ENCODE assay signal across 16 cellular contexts in genomic region chr9:123262338-123262737, GRCh38.
"Had no signal": no experiment of that assay in that cellular context is flagged by ENCODE, and none has a peak within 500 bp of the region (broad histone marks: within the 10 kb centered on the region; RNA-seq: fewer than 3 reads in every experiment).

No MANE protein-coding gene starts in this region.

- H3K27me3 ChIP-seq: adrenal gland, dorsolateral prefrontal cortex, thyroid gland had no signal

- ATAC-seq: mucosa of descending colon; naive thymus-derived CD8-positive, alpha-beta T cell; stimulated activated memory B cell treated with anti-CD40 and anti-IgM and Interleukin-4, amounts not matched to agents 10 μg/mL and 1 μg/mL and 100 μg/mL, for 72 hours had no signal

- H3K27ac ChIP-seq: adrenal gland, dorsolateral prefrontal cortex, left ventricle myocardium inferior, thyroid gland had no signal

- DNase-seq: activated CD4-positive, alpha-beta T cell treated with anti-CD3 and anti-CD28 coated beads for 1 hour; activated CD4-positive, alpha-beta T cell treated with anti-CD3 and anti-CD28 coated beads, Interleukin-2, amount 50 U/mL, for 4 hours; activated effector memory CD4-positive, alpha-beta T cell treated with anti-CD3 and anti-CD28 coated beads, Interleukin-2, amount 50 U/mL, for 16 hours; activated T-cell treated with anti-CD3 and anti-CD28 coated beads, Interleukin-2, amount 50 U/mL, for 1 hour; adrenal gland; dorsolateral prefrontal cortex; erythroblast; left ventricle myocardium inferior; mucosa of descending colon; naive thymus-derived CD8-positive, alpha-beta T cell; posterior cingulate gyrus; stimulated activated CD4-positive, alpha-beta T cell treated with anti-CD3 and anti-CD28 coated beads, Interleukin-2, amount 100 ng/mL, for 48 hours; T-helper 9 cell; thyroid gland had no signal

- H3K4me3 ChIP-seq: adrenal gland, dorsolateral prefrontal cortex, left ventricle myocardium inferior, mucosa of descending colon, thyroid gland had no signal

- H3K36me3 ChIP-seq: adrenal gland, left ventricle myocardium inferior, thyroid gland had no signal

- H3K9me3 ChIP-seq: adrenal gland, left ventricle myocardium inferior, mucosa of descending colon, thyroid gland had no signal

- FAIRE-seq: urothelium cell line had no signal
